ENCODE assay signal across 9 cellular contexts in the genomic region with DNA sequence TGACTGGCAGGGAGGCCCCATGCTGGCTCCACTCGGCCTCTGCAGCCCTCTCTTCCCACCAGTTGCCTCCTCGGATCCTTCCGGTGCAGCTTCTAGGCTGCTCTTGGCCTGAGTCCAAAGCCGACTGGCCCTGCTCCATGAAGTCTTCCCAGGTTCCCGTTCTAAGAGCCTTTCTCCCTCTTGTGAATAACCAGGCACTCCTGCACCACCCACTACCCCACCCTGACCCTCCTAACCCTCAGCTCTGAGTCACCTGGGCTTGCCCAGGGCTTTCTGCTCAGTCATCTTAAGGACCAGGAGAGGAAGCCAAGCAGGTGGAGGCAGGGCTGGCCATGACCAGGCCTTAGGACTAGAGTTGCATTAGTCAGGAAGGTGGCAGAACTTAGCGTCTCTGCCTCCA. TPM values are rescaled to one million over a fixed set of nuclear protein-coding genes. Genes with fewer than 3 reads are reported as not detected.
A peak's percentile ranks its signal among the peaks of the same experiment; 100 is the strongest.
DNase-seq lines count a peak whose midpoint lies in the region; TF ChIP-seq lines count a peak whose summit lies in the region.
"Had no signal": no experiment of that assay in that cellular context is flagged by ENCODE, and none has a peak within 500 bp of the region (broad histone marks: within the 10 kb centered on the region; RNA-seq: fewer than 3 reads in every experiment).

No MANE protein-coding gene starts in this region.

- in situ Hi-C loops in GM23248 (cut with MboI): no loop called here

- TF ChIP-seq CTCF in fibroblast of mammary gland (conservative IDR thresholded peaks at IDR 0.05; ENCODE audit: control insufficient read depth, insufficient read depth, low read depth, low read length): no peak

- H3K4me1 ChIP-seq in GM23248 (ENCODE audit: insufficient read depth) (peaks cover 11% of the 10 kb centered on the region), rectal smooth muscle tissue (ENCODE audit: control insufficient read depth, insufficient read depth, low read length) (peaks cover 10% of the 10 kb centered on the region)

- no peaks in the 10 kb centered on the region for H3K36me3 ChIP-seq in GM23248 (ENCODE audit: low read depth)
- no peaks in the 10 kb centered on the region for H3K36me3 ChIP-seq in rectal smooth muscle tissue (ENCODE audit: control insufficient read depth, insufficient read depth, low read length)

- H3K9me2 ChIP-seq in GM23248 (ENCODE audit: insufficient read depth): no peaks in the 10 kb centered on the region

- H3K79me2 ChIP-seq in GM23248 (ENCODE audit: insufficient read depth): no peaks in the 10 kb centered on the region

- no peaks in the 10 kb centered on the region for H3K9me3 Mint-ChIP-seq in T-helper 2 cell treated with Interferon-gamma antibody and Interleukin-4, amounts not matched to agents 5 μg/mL and 100 μg/mL, for 36 hours
- H3K9me3 Mint-ChIP-seq: activated naive CD4-positive, alpha-beta T cell treated with anti-CD3 and anti-CD28 coated beads, Interleukin-2, amount 50 U/mL, for 24 hours had no signal

- peaks cover 2% of the 10 kb centered on the region for H3K4me1 Mint-ChIP-seq in T-helper 2 cell treated with Interferon-gamma antibody and Interleukin-4, amounts not matched to agents 5 μg/mL and 100 μg/mL, for 36 hours (ENCODE audit: low read depth)
- H3K4me1 Mint-ChIP-seq: activated naive CD4-positive, alpha-beta T cell treated with anti-CD3 and anti-CD28 coated beads, Interleukin-2, amount 50 U/mL, for 24 hours had no signal

- H2AFZ ChIP-seq in GM23248: peak overlapping the region; percentile 52

- H3K9me3 ChIP-seq in GM23248 (ENCODE audit: low read depth): no peaks in the 10 kb centered on the region

- H3F3A ChIP-seq in GM23248 (ENCODE audit: insufficient read depth): peaks cover 26% of the 10 kb centered on the region

- no peak overlapping the region for H3K27ac Mint-ChIP-seq in T-helper 2 cell treated with Interferon-gamma antibody and Interleukin-4, amounts not matched to agents 5 μg/mL and 100 μg/mL, for 36 hours
- H3K27ac Mint-ChIP-seq: activated naive CD4-positive, alpha-beta T cell treated with anti-CD3 and anti-CD28 coated beads, Interleukin-2, amount 50 U/mL, for 24 hours had no signal

- WGBS in GM23248 (ENCODE audit: low coverage in 1 of 2, low lambda C conversion rate in 2 of 2, missing lambda C conversion rate in 2 of 2), 2 experiments: 1 to 5% methylated on average over 6 of the region's 6 CpGs

- H3K9ac ChIP-seq in GM23248 (peak overlapping the region; percentile 13; the same call in 1 of the 2 replicates), rectal smooth muscle tissue (ENCODE audit: low read length) (no peak overlapping the region)

- H3K27ac ChIP-seq in GM23248 (peak overlapping the region; percentile 47), rectal smooth muscle tissue (ENCODE audit: low read depth, low read length) (peak overlapping the region; percentile 57)

- H4K20me1 ChIP-seq in GM23248 (ENCODE audit: insufficient read depth): no peaks in the 10 kb centered on the region

- H3K27me3 Mint-ChIP-seq in T-helper 2 cell treated with Interferon-gamma antibody and Interleukin-4, amounts not matched to agents 5 μg/mL and 100 μg/mL, for 36 hours (ENCODE audit: low read depth): peaks cover 2% of the 10 kb centered on the region
- H3K27me3 Mint-ChIP-seq: activated naive CD4-positive, alpha-beta T cell treated with anti-CD3 and anti-CD28 coated beads, Interleukin-2, amount 50 U/mL, for 24 hours had no signal

- no peaks in the 10 kb centered on the region for H3K27me3 ChIP-seq in GM23248 (replicated peaks; ENCODE audit: insufficient read depth)
- H3K27me3 ChIP-seq in rectal smooth muscle tissue (ENCODE audit: control insufficient read depth, insufficient read depth, low read length): no peaks in the 10 kb centered on the region

- DNase-seq in GM23248: peak; percentile 92
- peak; percentile 58 to 59 for DNase-seq in NOMO-1 (lab: John Stamatoyannopoulos, UW; ENCODE audit: unreplicated experiment in 2 of 2)
- DNase-seq in fibroblast of mammary gland (ENCODE audit: low read depth): peak; percentile 93
- DNase-seq in activated T-cell treated with anti-CD3 and anti-CD28 coated beads for 4 hours: no peak
- DNase-seq in T-helper 2 cell treated with Interferon-gamma antibody and Interleukin-4, amounts not matched to agents 5 μg/mL and 100 μg/mL, for 36 hours (ENCODE audit: low spot score): no peak
- DNase-seq in GDM1 (lab: John Stamatoyannopoulos, UW): no peak
- DNase-seq in Ammon's horn (ENCODE audit: low spot score): no peak

- 0 out of 2 replicates have a peak overlapping the region, but pooled peaks have one; percentile 2 for H3K4me3 ChIP-seq in GM23248
- no peak overlapping the region for H3K4me3 ChIP-seq in fibroblast of mammary gland (ENCODE audit: control insufficient read depth, low read depth, low read length)
- H3K4me3 ChIP-seq in rectal smooth muscle tissue (ENCODE audit: low read length): no peak overlapping the region

- H3K4me3 Mint-ChIP-seq in T-helper 2 cell treated with Interferon-gamma antibody and Interleukin-4, amounts not matched to agents 5 μg/mL and 100 μg/mL, for 36 hours: no peak overlapping the region
- H3K4me3 Mint-ChIP-seq: activated naive CD4-positive, alpha-beta T cell treated with anti-CD3 and anti-CD28 coated beads, Interleukin-2, amount 50 U/mL, for 24 hours had no signal

- H3K36me3 Mint-ChIP-seq in T-helper 2 cell treated with Interferon-gamma antibody and Interleukin-4, amounts not matched to agents 5 μg/mL and 100 μg/mL, for 36 hours (ENCODE audit: low read depth): no peaks in the 10 kb centered on the region
- H3K36me3 Mint-ChIP-seq: activated naive CD4-positive, alpha-beta T cell treated with anti-CD3 and anti-CD28 coated beads, Interleukin-2, amount 50 U/mL, for 24 hours had no signal

- H3K4me2 ChIP-seq in GM23248 (ENCODE audit: unreplicated experiment): peak overlapping the region; percentile 51

RNA-seq across cellular contexts. Expression of a gene that starts 28.1 kb away (rescaled TPM):
- 224 and 240 TPM in 2 replicates for total RNA-seq in GM23248 (2014; rRNA removed; shearing (Covaris generic))
- 373 and 386 TPM in 2 replicates for polyA plus RNA-seq in GM23248 (2016; fragmentation: Nextera tagmentation; extraction: Ambion mirVana)

RNA-seq across cellular contexts. Expression of a gene that starts 37.6 kb away (rescaled TPM):
- 298 and 328 TPM in 2 replicates for total RNA-seq in GM23248 (2014; rRNA removed; shearing (Covaris generic))
- 254 and 265 TPM in 2 replicates for polyA plus RNA-seq in GM23248 (2016; fragmentation: Nextera tagmentation; extraction: Ambion mirVana)

RNA-seq across cellular contexts. Expression of a gene that starts 50.9 kb away (rescaled TPM):
- 28.3 and 33.8 TPM in 2 replicates for total RNA-seq in GM23248 (2014; rRNA removed; shearing (Covaris generic))
- 51.3 and 51.9 TPM in 2 replicates for polyA plus RNA-seq in GM23248 (2016; fragmentation: Nextera tagmentation; extraction: Ambion mirVana)

Comparison
In these comparisons a context has a peak if more than half of its experiments do, and no peak if none do; other contexts are left out.
1. DNase-seq: peak in GM23248 (single experiment), NOMO-1 (2 of 2) and fibroblast of mammary gland (single experiment); none in activated T-cell treated with anti-CD3 and anti-CD28 coated beads for 4 hours (single experiment), T-helper 2 cell treated with Interferon-gamma antibody and Interleukin-4, amounts not matched to agents 5 μg/mL and 100 μg/mL, for 36 hours (single experiment), GDM1 (single experiment) and Ammon's horn (single experiment).